8 cellular contexts compared by ENCODE assay signal in genomic region chr17:75032896-75033294, GRCh38. TPM values are rescaled to one million over a fixed set of nuclear protein-coding genes. Genes with fewer than 3 reads are reported as not detected.
DNase-seq lines count a peak whose midpoint lies in the region; ATAC-seq, FAIRE-seq and TF ChIP-seq lines count a peak whose summit lies in the region.

No MANE protein-coding gene starts in this region.

- DNase-seq in BE2C (peak; percentile 23), body of pancreas (peak in 3 of 4 donors; percentile 8 to 23 (median 22)), mucosa of gallbladder (ENCODE audit: low spot score) (peak; percentile 30), GM12892 (ENCODE audit: insufficient read length) (no peak), kidney glomerular epithelial cell (lab: John Stamatoyannopoulos, UW) (no peak)

- intact Hi-C loops in body of pancreas (cut with DNase I) = no loop called here

- H3K4me1 ChIP-seq in BE2C (no peaks in the 10 kb centered on the region), body of pancreas (peaks cover 32% of the 10 kb centered on the region)

- peaks cover 15 to 24% (median 24%) of the 10 kb centered on the region in 3 donors for H3K4me1 Mint-ChIP-seq in IgD-negative memory B cell

- WGBS in body of pancreas, 2 donors = 5 to 7% methylated on average over 8 of the region's 8 CpGs

- H3K9me3 ChIP-seq in BE2C (no peaks in the 10 kb centered on the region), body of pancreas (no peaks in the 10 kb centered on the region)

- ATAC-seq in body of pancreas (no peak), HG03439 (IDR thresholded peaks at IDR 0.05; ENCODE audit: unreplicated experiment) (no peak), HG02884 (IDR thresholded peaks at IDR 0.05; ENCODE audit: unreplicated experiment) (no peak)

- TF ChIP-seq CTCF in BE2C (IDR thresholded peaks at IDR 0.05; ENCODE audit: low read depth, low read length) (no peak), body of pancreas (IDR thresholded peaks at IDR 0.05) (no peak)

- H3K27ac ChIP-seq in body of pancreas = peak overlapping the region in 2 of 4 donors; percentile 81 to 87

- H3K27me3 Mint-ChIP-seq in IgD-negative memory B cell = peaks cover 2% of the 10 kb centered on the region

- no peak for FAIRE-seq in GM12892 (lab: Jason Lieb, UNC)

- no peaks in the 10 kb centered on the region for H3K36me3 Mint-ChIP-seq in IgD-negative memory B cell

- H3K27me3 ChIP-seq in BE2C (no peaks in the 10 kb centered on the region), body of pancreas (no peaks in the 10 kb centered on the region)

- no peaks in the 10 kb centered on the region for H3K36me3 ChIP-seq in BE2C
- no peaks in the 10 kb centered on the region for H3K36me3 ChIP-seq in body of pancreas (replicated peaks in 1 of 2; ENCODE audit: insufficient read depth in 1 of 2, low read depth in 2 of 2)

- TF ChIP-seq POLR2A in body of pancreas (IDR thresholded peaks at IDR 0.05) (no peak), GM12892 (IDR thresholded peaks at IDR 0.05; ENCODE audit: low read depth, low read length) (no peak)

- H3K27ac Mint-ChIP-seq in IgD-negative memory B cell = peak overlapping the region; percentile 99

- peak overlapping the region; percentile 92 to 97 (median 96) for H3K4me3 Mint-ChIP-seq in IgD-negative memory B cell

- H3K4me3 ChIP-seq in BE2C (ENCODE audit: low read depth, low read length) (peak overlapping the region; percentile 99), body of pancreas (no peak overlapping the region)

- peaks cover 0 to 2% (median 0%) of the 10 kb centered on the region in 3 donors for H3K9me3 Mint-ChIP-seq in IgD-negative memory B cell

RNA-seq across cellular contexts. Expression of gene ATP5PD, which starts 13.9 kb away (rescaled TPM):
- polyA plus RNA-seq in BE2C (2012; ENCODE audit: insufficient read depth, insufficient read length, low read depth) = 221 TPM
- 241 TPM for polyA plus RNA-seq in IgD-negative memory B cell
- total RNA-seq in body of pancreas (100 to 1,000 TPM; 105 to 131 TPM), mucosa of gallbladder (226 TPM)
- polyA plus RNA-seq in GM12892 (2012; ENCODE audit: missing spikeins) = 366 TPM

RNA-seq across cellular contexts. Expression of gene KCTD2, which starts 14.1 kb away (rescaled TPM):
- 23.6 TPM for polyA plus RNA-seq in BE2C (2012; ENCODE audit: insufficient read depth, insufficient read length, low read depth)
- 5.7 TPM for polyA plus RNA-seq in IgD-negative memory B cell
- total RNA-seq in body of pancreas = 10 to 100 TPM; 11.2 to 12.7 TPM
- total RNA-seq in mucosa of gallbladder = 28.3 TPM
- polyA plus RNA-seq in GM12892 (2012; ENCODE audit: missing spikeins) = 9.9 TPM

RNA-seq across cellular contexts. Expression of gene MRPL58, which starts 20.4 kb away (rescaled TPM):
- 138 TPM for polyA plus RNA-seq in BE2C (2012; ENCODE audit: insufficient read depth, insufficient read length, low read depth)
- polyA plus RNA-seq in IgD-negative memory B cell = 53.9 TPM
- total RNA-seq in body of pancreas (10 to 100 TPM in 1 of 2 donors, not detected in 1; 16.9 TPM), mucosa of gallbladder (16.7 TPM)
- 40.0 TPM for polyA plus RNA-seq in GM12892 (2012; ENCODE audit: missing spikeins)

RNA-seq across cellular contexts. Expression of gene CDR2L, which starts 45.5 kb away (rescaled TPM):
- 12.8 TPM for polyA plus RNA-seq in BE2C (2012; ENCODE audit: insufficient read depth, insufficient read length, low read depth)
- polyA plus RNA-seq in IgD-negative memory B cell = not detected
- total RNA-seq in body of pancreas = 10 to 100 TPM; 11.9 to 18.5 TPM
- total RNA-seq in mucosa of gallbladder = 83.8 TPM
- not detected for polyA plus RNA-seq in GM12892 (2012; ENCODE audit: missing spikeins)

RNA-seq across cellular contexts. Expression of gene SLC16A5, which starts 54.9 kb away (rescaled TPM):
- not detected for polyA plus RNA-seq in BE2C (2012; ENCODE audit: insufficient read depth, insufficient read length, low read depth)
- polyA plus RNA-seq in IgD-negative memory B cell = 3.0 TPM
- total RNA-seq in body of pancreas (10 to 100 TPM in 1 of 2 donors, 1 to 10 TPM in 1; 2.1 to 14.8 TPM), mucosa of gallbladder (19.9 TPM)
- 1.0 TPM for polyA plus RNA-seq in GM12892 (2012; ENCODE audit: missing spikeins)

Comparison
In these comparisons a context has a peak if more than half of its experiments do, and no peak if none do; other contexts are left out.
1. DNase-seq: peak in BE2C (single experiment), body of pancreas (3 of 4) and mucosa of gallbladder (single experiment); none in GM12892 (single experiment) and kidney glomerular epithelial cell (single experiment).